Comparison of ENCODE assay signal across 8 cellular contexts in genomic region chr18:6219116-6219717, GRCh38.
DNase-seq lines count a peak whose midpoint lies in the region; ATAC-seq and TF ChIP-seq lines count a peak whose summit lies in the region.

No MANE protein-coding gene starts in this region.

- ATAC-seq in DND-41 (ENCODE audit: insufficient read depth, low read depth): no peak; the same call in 2 of the 3 replicates
- ATAC-seq in HCT116: no peak
- no peak for ATAC-seq in HG03196 (IDR thresholded peaks at IDR 0.05; ENCODE audit: unreplicated experiment)
- no peak for ATAC-seq in GM18517 (IDR thresholded peaks at IDR 0.05; ENCODE audit: unreplicated experiment)

- H3K36me3 ChIP-seq in DND-41 (ENCODE audit: insufficient read depth, low read length) (no peaks in the 10 kb centered on the region), HCT116 (ENCODE audit: control insufficient read depth in 1 of 2, insufficient read depth in 2 of 2, low read length in 2 of 2) (no peaks in the 10 kb centered on the region; a peak in 1 of 4 replicates), Peyer's patch (no peaks in the 10 kb centered on the region), parathyroid adenoma (ENCODE audit: control insufficient read depth, insufficient read depth, low read length) (no peaks in the 10 kb centered on the region)

- H4K20me1 ChIP-seq in DND-41 (ENCODE audit: insufficient read depth, low read length): no peaks in the 10 kb centered on the region
- no peaks in the 10 kb centered on the region for H4K20me1 ChIP-seq in HCT116 (ENCODE audit: insufficient read depth)

- no peak overlapping the region for H3K4me3 ChIP-seq in DND-41 (ENCODE audit: low read depth in 1 of 2, low read length in 2 of 2)
- no peak overlapping the region for H3K4me3 ChIP-seq in HCT116 (replicated peaks in 1 of 2; ENCODE audit: low read depth in 1 of 2, low read length in 2 of 2)
- H3K4me3 ChIP-seq in Peyer's patch: no peak overlapping the region
- no peak overlapping the region for H3K4me3 ChIP-seq in parathyroid adenoma (ENCODE audit: low read depth, low read length)

- BruUV-seq in HCT116 (replicated peaks; lab: Mats Ljungman, UMichigan): no TSS peak

- H3K4me2 ChIP-seq in DND-41 (ENCODE audit: insufficient read depth, low read length) (no peak overlapping the region), HCT116 (ENCODE audit: low read length) (no peak overlapping the region), parathyroid adenoma (ENCODE audit: low read length) (no peak overlapping the region)

- RAD21 ChIA-PET in HCT116 (lab: Charles Lee; ENCODE audit: low non-redundant PET in 1 of 2, low total read pairs in 2 of 2, uncharacterized antibody in 2 of 2, unreplicated experiment in 2 of 2): no interaction called here

- H3K9me3 ChIP-seq in DND-41 (ENCODE audit: insufficient read depth, low read length, severe bottlenecking): no peaks in the 10 kb centered on the region
- peaks cover 12 to 26% of the 10 kb centered on the region in 2 experiments for H3K9me3 ChIP-seq in HCT116 (ENCODE audit: control insufficient read depth in 1 of 2, insufficient read depth in 1 of 2, low read depth in 1 of 2, low read length in 2 of 2)
- H3K9me3 ChIP-seq in Peyer's patch: no peaks in the 10 kb centered on the region
- H3K9me3 ChIP-seq in parathyroid adenoma (ENCODE audit: control insufficient read depth, low read length): no peaks in the 10 kb centered on the region

- H2AFZ ChIP-seq in DND-41 (ENCODE audit: low read depth, low read length): no peak overlapping the region
- no peak overlapping the region for H2AFZ ChIP-seq in HCT116 (ENCODE audit: low read depth, low read length, poor library complexity, severe bottlenecking)
- H2AFZ ChIP-seq in parathyroid adenoma: no peak overlapping the region

- H3K9me2 ChIP-seq in HCT116 (ENCODE audit: insufficient read depth): no peaks in the 10 kb centered on the region

- no peaks in the 10 kb centered on the region for H3K79me2 ChIP-seq in DND-41 (ENCODE audit: insufficient read depth, low read length)
- no peaks in the 10 kb centered on the region for H3K79me2 ChIP-seq in HCT116 (ENCODE audit: insufficient read depth, low read length)
- H3K79me2 ChIP-seq in parathyroid adenoma: no peaks in the 10 kb centered on the region

- no peak for TF ChIP-seq POLR2A in HCT116 (IDR thresholded peaks at IDR 0.05; ENCODE audit: borderline replicate concordance, extremely low read depth, insufficient read depth, insufficient read length)
- no peak for TF ChIP-seq POLR2A in Peyer's patch (IDR thresholded peaks at IDR 0.05)

- no peak for TF ChIP-seq RAD21 in HCT116 (IDR thresholded peaks at IDR 0.05; ENCODE audit: low read depth)

- no peak overlapping the region for H3K9ac ChIP-seq in DND-41 (ENCODE audit: low read depth, low read length)
- H3K9ac ChIP-seq in HCT116 (ENCODE audit: low read length): no peak overlapping the region
- no peak overlapping the region for H3K9ac ChIP-seq in parathyroid adenoma

- CTCF ChIA-PET in HCT116 (lab: Charles Lee): no interaction called here

- H3K27me3 ChIP-seq in DND-41 (ENCODE audit: insufficient read depth, low read length, poor library complexity) (no peaks in the 10 kb centered on the region), HCT116 (ENCODE audit: insufficient read depth, low read length) (no peaks in the 10 kb centered on the region), Peyer's patch (no peaks in the 10 kb centered on the region), parathyroid adenoma (ENCODE audit: control insufficient read depth, insufficient read depth, low read length) (no peaks in the 10 kb centered on the region)

- H3K4me1 ChIP-seq in DND-41 (ENCODE audit: insufficient read depth, low read length): no peaks in the 10 kb centered on the region
- H3K4me1 ChIP-seq in HCT116 (ENCODE audit: control insufficient read depth in 1 of 2, insufficient read depth in 2 of 2, low read length in 2 of 2): no peaks in the 10 kb centered on the region
- H3K4me1 ChIP-seq in Peyer's patch: no peaks in the 10 kb centered on the region
- H3K4me1 ChIP-seq in parathyroid adenoma: no peaks in the 10 kb centered on the region

- H3K27ac ChIP-seq in DND-41 (ENCODE audit: low read length) (no peak overlapping the region), HCT116 (ENCODE audit: low read depth, low read length) (no peak overlapping the region), Peyer's patch (no peak overlapping the region), parathyroid adenoma (no peak overlapping the region)

- DNase-seq in DND-41 (peak; percentile 9), HCT116 (ENCODE audit: low read depth, low spot score) (no peak), Peyer's patch (no peak), fibroblast of the conjunctiva (ENCODE audit: low read depth) (peak; percentile 39)
- no peak for DNase-seq in activated CD4-positive, alpha-beta T cell treated with anti-CD3 and anti-CD28 coated beads for 4 hours

- intact Hi-C loops in HCT116 (cut with micrococcal nuclease): no loop called here

- TF ChIP-seq CTCF in DND-41 (IDR thresholded peaks at IDR 0.05; ENCODE audit: borderline replicate concordance, extremely low read depth, low read length, poor library complexity, severe bottlenecking) (peak; percentile 51), HCT116 (IDR thresholded peaks at IDR 0.05 in 2 of 3, conservative IDR thresholded peaks at IDR 0.05 in 1 of 3; ENCODE audit: borderline replicate concordance in 1 of 3, insufficient read depth in 1 of 3, low read depth in 2 of 3, low read length in 2 of 3) (peak in 2 of 3 experiments; percentile 29 to 42; a peak in 3 of 6 replicates), Peyer's patch (IDR thresholded peaks at IDR 0.05) (peak in 4 of 6 experiments; percentile 30 to 35 (median 32)), parathyroid adenoma (IDR thresholded peaks at IDR 0.05) (peak; percentile 26)

- POLR2A ChIA-PET in HCT116 (lab: Charles Lee): no interaction called here

TF ChIP-seq in HCT116, 20 proteins besides CTCF, POLR2A, EP300 and RAD21:
- no peak for TF ChIP-seq CBX3 (IDR thresholded peaks at IDR 0.05; ENCODE audit: low read depth)
- no peak for TF ChIP-seq REST (IDR thresholded peaks at IDR 0.05; ENCODE audit: low read depth)
- no peak for TF ChIP-seq CEBPB (IDR thresholded peaks at IDR 0.05; ENCODE audit: low read depth)
- TF ChIP-seq MAX (IDR thresholded peaks at IDR 0.05): no peak
- no peak for TF ChIP-seq FOSL1 (IDR thresholded peaks at IDR 0.05; ENCODE audit: low read depth)
- no peak for TF ChIP-seq EZH2 (IDR thresholded peaks at IDR 0.05)
- TF ChIP-seq EZH2phosphoT487 (IDR thresholded peaks at IDR 0.05; ENCODE audit: borderline replicate concordance): no peak
- TF ChIP-seq YY1 (IDR thresholded peaks at IDR 0.05; ENCODE audit: extremely low read depth, insufficient replicate concordance, low read depth, low read length): no peak
- TF ChIP-seq SRF (IDR thresholded peaks at IDR 0.05; ENCODE audit: low read depth): no peak
- no peak for TF ChIP-seq ZFX (IDR thresholded peaks at IDR 0.05)
- no peak for TF ChIP-seq ZNF274 (IDR thresholded peaks at IDR 0.05; ENCODE audit: low read depth, low read length)

Comparison
In these comparisons a context has a peak if more than half of its experiments do, and no peak if none do; other contexts are left out.
1. DNase-seq: peak in DND-41 (single experiment) and fibroblast of the conjunctiva (single experiment); none in HCT116 (single experiment), Peyer's patch (0 of 3) and activated CD4-positive, alpha-beta T cell treated with anti-CD3 and anti-CD28 coated beads for 4 hours (0 of 2).
2. Peak in every context shown above with its lines, with median percentiles within 50 percentile points of each other: CTCF ChIP-seq.